9 cellular contexts compared by ENCODE assay signal in genomic region chr22:21666786-21667185, GRCh38. TPM values are rescaled to one million over a fixed set of nuclear protein-coding genes. Genes with fewer than 3 reads are reported as not detected.
A peak's percentile ranks its signal among the peaks of the same experiment; 100 is the strongest.
DNase-seq lines count a peak whose midpoint lies in the region; ATAC-seq and TF ChIP-seq lines count a peak whose summit lies in the region.
"Had no signal": no experiment of that assay in that cellular context is flagged by ENCODE, and none has a peak within 500 bp of the region (broad histone marks: within the 10 kb centered on the region; RNA-seq: fewer than 3 reads in every experiment).

No MANE protein-coding gene starts in this region.

- no peak for TF ChIP-seq EP300 in neural cell (conservative IDR thresholded peaks at IDR 0.05; ENCODE audit: poor library complexity, severe bottlenecking)

- H3K27ac ChIP-seq in C4-2B (peak overlapping the region; percentile 87), dorsolateral prefrontal cortex (peak overlapping the region in 11 of 59 donors; percentile 83 to 98 (median 94)), neural cell (ENCODE audit: low read length) (peak overlapping the region; percentile 89), adrenal gland (peak overlapping the region in 2 of 5 donors; percentile 81 to 96)

- no peaks in the 10 kb centered on the region for H3K27me3 ChIP-seq in MG63
- H3K27me3 ChIP-seq in dorsolateral prefrontal cortex = no peaks in the 10 kb centered on the region
- no peaks in the 10 kb centered on the region for H3K27me3 ChIP-seq in neural cell (ENCODE audit: insufficient read depth, low read depth, low read length)
- H3K27me3 ChIP-seq in adrenal gland = no peaks in the 10 kb centered on the region

- H3K36me3 ChIP-seq in MG63 (peaks cover 17% of the 10 kb centered on the region), neural cell (ENCODE audit: insufficient read depth, low read length) (peaks cover 6% of the 10 kb centered on the region), adrenal gland (replicated peaks in 1 of 2) (peaks cover 0 to 21% of the 10 kb centered on the region in 2 donors)

- peak overlapping the region; percentile 8 for H3K4me2 ChIP-seq in neural cell (ENCODE audit: low read length)

- intact Hi-C loops in dorsolateral prefrontal cortex (cut with DNase I) (no loop called here), adrenal gland (cut with DNase I) (no loop called here)

- TF ChIP-seq CTCF in C4-2B (conservative IDR thresholded peaks at IDR 0.05) (no peak), dorsolateral prefrontal cortex (IDR thresholded peaks at IDR 0.05 in 54 of 56, conservative IDR thresholded peaks at IDR 0.05 in 2 of 56; ENCODE audit: low read depth in 1 of 56, partially characterized antibody in 56 of 56) (no peak), neural cell (IDR thresholded peaks at IDR 0.05; ENCODE audit: poor library complexity, severe bottlenecking) (no peak), adrenal gland (IDR thresholded peaks at IDR 0.05) (no peak)

- H3K9ac ChIP-seq in neural cell (ENCODE audit: low read length) = peak overlapping the region; percentile 87

- no peak for TF ChIP-seq POLR2A in adrenal gland (IDR thresholded peaks at IDR 0.05)

- peaks cover 4 to 10% of the 10 kb centered on the region in 2 donors for H3K4me1 ChIP-seq in adrenal gland (replicated peaks in 1 of 2)

- H4K20me1 ChIP-seq in neural cell (ENCODE audit: insufficient read depth) = no peaks in the 10 kb centered on the region

- H3K4me3 ChIP-seq in MG63 (peak overlapping the region; percentile 68), dorsolateral prefrontal cortex (peak overlapping the region; percentile 69 to 99 (median 86)), neural cell (ENCODE audit: low read length) (peak overlapping the region; percentile 100), adrenal gland (peak overlapping the region in 2 of 4 donors; percentile 73 to 75)

- H3F3A ChIP-seq in neural cell (ENCODE audit: insufficient read depth, low read length, poor library complexity, severe bottlenecking) = no peaks in the 10 kb centered on the region

- DNase-seq in MG63 (no peak), dorsolateral prefrontal cortex (no peak), COR-L47 (lab: John Stamatoyannopoulos, UW) (no peak), DMS79 treated with DMSO at 0.1 percent for 48 hours (lab: John Stamatoyannopoulos, UW) (no peak), adrenal gland (no peak)

- TF ChIP-seq RAD21 in neural cell (conservative IDR thresholded peaks at IDR 0.05) = no peak

- H3K9me3 ChIP-seq in MG63 (no peaks in the 10 kb centered on the region), neural cell (ENCODE audit: low read length) (no peaks in the 10 kb centered on the region), adrenal gland (replicated peaks in 1 of 3) (no peaks in the 10 kb centered on the region)

- no peak overlapping the region for H2AFZ ChIP-seq in neural cell (ENCODE audit: low read depth, low read length)

- no peak for ATAC-seq in GM21526 (IDR thresholded peaks at IDR 0.05; ENCODE audit: low FRiP score, unreplicated experiment)

- H3K9me2 ChIP-seq in neural cell (ENCODE audit: insufficient read depth, low read length) = no peaks in the 10 kb centered on the region

- 50 to 59% (median 55%) methylated on average over 15 to 16 of the region's 16 CpGs for WGBS in adrenal gland, 4 donors

- H3K79me2 ChIP-seq in neural cell (replicated peaks; ENCODE audit: insufficient read depth, low read length) = peaks cover 4% of the 10 kb centered on the region

TF ChIP-seq in neural cell, 6 proteins besides CTCF, POLR2A, EP300 and RAD21:
- TF ChIP-seq POLR2AphosphoS5 (IDR thresholded peaks at IDR 0.05) (no peak), REST (IDR thresholded peaks at IDR 0.05; ENCODE audit: borderline replicate concordance) (no peak), SMC3 (conservative IDR thresholded peaks at IDR 0.05; ENCODE audit: poor library complexity) (no peak)
TF ChIP-seq in neural cell: peak in this region for 0.

RNA-seq across cellular contexts. Expression of gene PPIL2, which starts 1.0 kb away (rescaled TPM):
- total RNA-seq in MG63 (2014; rRNA removed; shearing (Covaris generic); ENCODE audit: low replicate concordance) = 11.2 and 17.4 TPM in 2 replicates
- total RNA-seq in dorsolateral prefrontal cortex (10 to 100 TPM; 27.4 to 65.8 (median 42.2) TPM), adrenal gland (10 to 100 TPM; 32.2 to 58.1 (median 42.4) TPM)
- polyA plus RNA-seq in neural cell (43.0 and 47.3 TPM in 2 replicates), adrenal gland (10 to 100 TPM; 33.6 to 65.6 (median 61.7) TPM)
- 40.7 and 50.0 TPM in 2 replicates for polyA minus RNA-seq in neural cell

RNA-seq across cellular contexts. Expression of gene SDF2L1, which starts 24.7 kb away (rescaled TPM):
- total RNA-seq in MG63 (2014; rRNA removed; shearing (Covaris generic); ENCODE audit: low replicate concordance) = 13.9 and 40.9 TPM in 2 replicates
- total RNA-seq in dorsolateral prefrontal cortex (10 to 100 TPM in 86 of 120 experiments, 1 to 10 TPM in 34; 4.9 to 43.3 (median 11.4) TPM), adrenal gland (10 to 100 TPM; 14.0 to 83.9 (median 44.8) TPM)
- polyA plus RNA-seq in neural cell (11.0 and 11.6 TPM in 2 replicates), adrenal gland (10 to 100 TPM; 15.3 to 37.5 (median 19.1) TPM)
- 5.2 and 6.3 TPM in 2 replicates for polyA minus RNA-seq in neural cell

RNA-seq across cellular contexts. Expression of gene CCDC116, which starts 34.2 kb away (rescaled TPM):
- total RNA-seq in MG63 (2014; rRNA removed; shearing (Covaris generic); ENCODE audit: low replicate concordance) = not detected in 2 replicates
- total RNA-seq in dorsolateral prefrontal cortex = 1 to 10 TPM in 29 of 120 experiments, under 1 TPM in 82, not detected in 9; 0.20 to 2.8 (median 0.68) TPM
- polyA plus RNA-seq in neural cell = 0.28 and 1.1 TPM in 2 replicates
- polyA minus RNA-seq in neural cell = 0.49 and 0.81 TPM in 2 replicates
- under 1 TPM in 6 of 8 donors, not detected in 2; 0.19 to 0.50 (median 0.31) TPM for total RNA-seq in adrenal gland
- 1 to 10 TPM in 1 of 3 donors, under 1 TPM in 1, not detected in 1; 0.77 to 1.9 TPM for polyA plus RNA-seq in adrenal gland
- total RNA-seq: renal cortical epithelial cell had no signal

RNA-seq across cellular contexts. Expression of gene YDJC, which starts 37.0 kb away (rescaled TPM):
- total RNA-seq in MG63 (2014; rRNA removed; shearing (Covaris generic); ENCODE audit: low replicate concordance) = 70.3 and 78.4 TPM in 2 replicates
- total RNA-seq in dorsolateral prefrontal cortex (10 to 100 TPM in 117 of 120 experiments, 1 to 10 TPM in 3; 9.3 to 19.5 (median 14.6) TPM), adrenal gland (10 to 100 TPM in 7 of 8 donors, 1 to 10 TPM in 1; 8.9 to 33.6 (median 19.5) TPM)
- polyA plus RNA-seq in neural cell (20.0 and 27.6 TPM in 2 replicates), adrenal gland (10 to 100 TPM in 2 of 3 donors, 1 to 10 TPM in 1; 2.5 to 36.2 (median 31.2) TPM)
- polyA minus RNA-seq in neural cell = 10.9 and 11.2 TPM in 2 replicates
